Comparison of ENCODE assay signal across 1 cellular context in the genomic region with DNA sequence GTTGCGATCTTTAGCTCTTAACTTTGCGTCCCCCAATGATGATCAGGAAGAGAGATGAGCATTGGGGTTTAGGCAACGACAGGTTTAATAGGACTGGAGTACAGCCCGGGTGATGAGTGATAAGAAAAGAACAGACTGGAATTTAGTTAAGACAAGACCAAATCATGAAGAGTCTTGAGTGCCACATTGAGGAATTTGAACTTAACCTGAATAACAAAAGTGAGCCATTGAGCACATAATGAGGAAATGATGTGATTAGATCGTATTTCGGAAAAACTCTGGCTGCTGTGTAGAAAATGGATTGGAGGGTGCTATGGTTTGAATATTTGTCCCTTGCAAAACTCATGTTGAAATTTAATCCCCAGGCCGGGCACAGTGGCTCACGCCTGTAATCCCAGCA.
TF ChIP-seq lines count a peak whose summit lies in the region.

No MANE protein-coding gene starts in this region.

TF ChIP-seq in SK-N-SH, 30 proteins besides CTCF, POLR2A, EP300 and RAD21 (continued from another document):
- TF ChIP-seq, protein P1, sequence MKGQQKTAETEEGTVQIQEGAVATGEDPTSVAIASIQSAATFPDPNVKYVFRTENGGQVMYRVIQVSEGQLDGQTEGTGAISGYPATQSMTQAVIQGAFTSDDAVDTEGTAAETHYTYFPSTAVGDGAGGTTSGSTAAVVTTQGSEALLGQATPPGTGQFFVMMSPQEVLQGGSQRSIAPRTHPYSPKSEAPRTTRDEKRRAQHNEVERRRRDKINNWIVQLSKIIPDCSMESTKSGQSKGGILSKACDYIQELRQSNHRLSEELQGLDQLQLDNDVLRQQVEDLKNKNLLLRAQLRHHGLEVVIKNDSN (IDR thresholded peaks at IDR 0.05; ENCODE audit: borderline replicate concordance, low read depth) = no peak
- TF ChIP-seq MXI1 (IDR thresholded peaks at IDR 0.05; ENCODE audit: low read depth, low read length) = no peak
